Comparison of ENCODE assay signal across 20 cellular contexts in genomic region chr17:60902399-60902798, GRCh38.
DNase-seq lines count a peak whose midpoint lies in the region; ATAC-seq lines count a peak whose summit lies in the region.
"Had no signal": no experiment of that assay in that cellular context is flagged by ENCODE, and none has a peak within 500 bp of the region (broad histone marks: within the 10 kb centered on the region; RNA-seq: fewer than 3 reads in every experiment).

No MANE protein-coding gene starts in this region.

- no peaks in the 10 kb centered on the region for H3K9me3 ChIP-seq in aorta (ENCODE audit: control insufficient read depth, low read length)

- no peak overlapping the region for H3K4me3 ChIP-seq in aorta (ENCODE audit: low read length in 2 of 2)
- H3K4me3 ChIP-seq: mucosa of descending colon had no signal

- DNase-seq in RPMI7951 (ENCODE audit: low read depth) (peak; percentile 34), dedifferentiated amniotic fluid mesenchymal stem cell (ENCODE audit: extremely low spot score) (peak; percentile 39), myocyte (ENCODE audit: low read depth) (peak; percentile 6), aorta (no peak), cerebellar cortex (ENCODE audit: low spot score) (no peak), MV-4-11 (lab: John Stamatoyannopoulos, UW) (no peak)
- DNase-seq: endodermal cell; foreskin melanocyte; H7; left colon; mucosa of descending colon; NCI-H2107; NCI-H524 treated with DMSO at 0.1 percent for 48 hours; nucleus accumbens; SIG-M5; stimulated activated CD4-positive, alpha-beta T cell treated with anti-CD3 and anti-CD28 coated beads, Interleukin-2, amount 100 ng/mL, for 24 hours; stimulated activated naive CD8-positive, alpha-beta T cell treated with anti-CD3 and anti-CD28 coated beads, Interleukin-15, amount 100 ng/mL, for 72 hours had no signal

- ATAC-seq in aorta (ENCODE audit: low FRiP score) (no peak), HG03097 (IDR thresholded peaks at IDR 0.05; ENCODE audit: low FRiP score, unreplicated experiment) (no peak)
- ATAC-seq: activated T-helper 17 cell treated with anti-CD3 and anti-CD28 coated beads, Interleukin-2, amount 50 U/mL, for 72 hours; left colon; mucosa of descending colon; sciatic nerve; stimulated activated naive CD8-positive, alpha-beta T cell treated with anti-CD3 and anti-CD28 coated beads, Interleukin-15, amount 100 ng/mL, for 72 hours had no signal

- no peaks in the 10 kb centered on the region for H3K36me3 ChIP-seq in aorta (ENCODE audit: control insufficient read depth in 1 of 2, insufficient read depth in 2 of 2, low read length in 1 of 2)

- no peaks in the 10 kb centered on the region for H3K27me3 ChIP-seq in aorta (ENCODE audit: control insufficient read depth in 1 of 2, insufficient read depth in 2 of 2, low read length in 1 of 2)

- intact Hi-C loops in aorta (cut with DNase I), result no loop called here

- H3K27ac ChIP-seq in aorta (ENCODE audit: low read depth in 1 of 2, low read length in 2 of 2), result peak overlapping the region; percentile 54 to 86

- WGBS in aorta, 2 donors, result 27 to 30% methylated on average over 7 of the region's 7 CpGs

- H3K4me1 ChIP-seq in aorta (ENCODE audit: control insufficient read depth in 1 of 2, insufficient read depth in 2 of 2, low read length in 2 of 2), result no peaks in the 10 kb centered on the region

Comparison
In these comparisons a context has a peak if more than half of its experiments do, and no peak if none do; other contexts are left out.
1. DNase-seq: peak in RPMI7951 (single experiment), dedifferentiated amniotic fluid mesenchymal stem cell (single experiment) and myocyte (single experiment); none in aorta (0 of 2), cerebellar cortex (single experiment) and MV-4-11 (single experiment).